Comparison of ENCODE assay signal across 7 cellular contexts in genomic region chr3:66253790-66254620, GRCh38. TPM values are rescaled to one million over a fixed set of nuclear protein-coding genes. Genes with fewer than 3 reads are reported as not detected.
DNase-seq lines count a peak whose midpoint lies in the region; TF ChIP-seq lines count a peak whose summit lies in the region.

No MANE protein-coding gene starts in this region.

- H2AFZ ChIP-seq in mammary epithelial cell (ENCODE audit: low read depth, low read length): no peak overlapping the region

- intact Hi-C loops in mammary epithelial cell (cut with micrococcal nuclease): loop anchor here (1.0 kb wide), 3 partner anchors 153 to 568 kb away; no protein-coding TSS in a partner anchor

- H3K9me3 ChIP-seq in mammary epithelial cell (replicated peaks; ENCODE audit: insufficient read depth, low read length): no peaks in the 10 kb centered on the region

- H3K4me3 ChIP-seq in GM06990 (replicated peaks; ENCODE audit: low read depth, low read length) (no peak overlapping the region), mammary epithelial cell (replicated peaks in 1 of 3; ENCODE audit: insufficient read depth in 1 of 3, low read depth in 2 of 3, low read length in 3 of 3) (no peak overlapping the region)

- H3K4me1 ChIP-seq in mammary epithelial cell (ENCODE audit: insufficient read depth, low read length): no peaks in the 10 kb centered on the region

- 60% methylated on average over 6 of the region's 6 CpGs for WGBS in mammary epithelial cell (ENCODE audit: low coverage, missing lambda C conversion rate)

- H3K36me3 ChIP-seq in GM06990 (ENCODE audit: control insufficient read depth, insufficient read depth, low read length): no peaks in the 10 kb centered on the region
- no peaks in the 10 kb centered on the region for H3K36me3 ChIP-seq in mammary epithelial cell (ENCODE audit: insufficient read depth, low read length)

- H3K27me3 ChIP-seq in GM06990 (replicated peaks; ENCODE audit: control insufficient read depth, insufficient read depth, low read length) (no peaks in the 10 kb centered on the region), mammary epithelial cell (ENCODE audit: insufficient read depth, low read length) (no peaks in the 10 kb centered on the region)

- no peak overlapping the region for H3K4me2 ChIP-seq in mammary epithelial cell (ENCODE audit: insufficient read depth, low read depth, low read length)

- BruUV-seq in mammary epithelial cell (replicated peaks; lab: Mats Ljungman, UMichigan): no TSS peak

- dilution Hi-C loops in mammary epithelial cell (cut with HindIII; ENCODE audit: low sequenced_read_pairs): no loop called here

- H4K20me1 ChIP-seq in mammary epithelial cell (ENCODE audit: insufficient read depth, low read length): no peaks in the 10 kb centered on the region

- H3K27ac Mint-ChIP-seq in activated T-cell treated with anti-CD3 and anti-CD28 coated beads, Interleukin-2, amount 50 U/mL, for 24 hours: no peak overlapping the region

- H3K4me1 Mint-ChIP-seq in activated T-cell treated with anti-CD3 and anti-CD28 coated beads, Interleukin-2, amount 50 U/mL, for 24 hours (ENCODE audit: low read depth): peaks cover 10% of the 10 kb centered on the region

- H3K36me3 Mint-ChIP-seq in activated T-cell treated with anti-CD3 and anti-CD28 coated beads, Interleukin-2, amount 50 U/mL, for 24 hours (ENCODE audit: low read depth): peaks cover 63% of the 10 kb centered on the region

- no peak overlapping the region for H3K9ac ChIP-seq in mammary epithelial cell (ENCODE audit: insufficient read depth, low read length)

- no peaks in the 10 kb centered on the region for H3K27me3 Mint-ChIP-seq in activated T-cell treated with anti-CD3 and anti-CD28 coated beads, Interleukin-2, amount 50 U/mL, for 24 hours

- TF ChIP-seq CTCF in GM06990 (IDR thresholded peaks at IDR 0.05; ENCODE audit: insufficient read depth, low read length, poor library complexity, severe bottlenecking) (peak; percentile 57), mammary epithelial cell (conservative IDR thresholded peaks at IDR 0.05 in 1 of 2, IDR thresholded peaks at IDR 0.05 in 1 of 2; ENCODE audit: extremely low read depth in 1 of 2, insufficient read depth in 1 of 2, low read depth in 1 of 2, low read length in 2 of 2) (peak; percentile 59 to 65)

- H3K4me3 Mint-ChIP-seq in activated T-cell treated with anti-CD3 and anti-CD28 coated beads, Interleukin-2, amount 50 U/mL, for 24 hours: no peak overlapping the region

- CTCF ChIA-PET in mammary epithelial cell (lab: Charles Lee; ENCODE audit: low non-redundant PET): interaction anchor here (0.5 kb wide), 2 partner anchors 18 to 569 kb away, joined by 5 to 26 read pairs; no protein-coding TSS in a partner anchor

- peak; percentile 32 for DNase-seq in GM06990 (ENCODE audit: extremely low read depth, insufficient read length)
- peak; percentile 32 for DNase-seq in LHCN-M2 (ENCODE audit: low read depth)
- peak; percentile 11 for DNase-seq in mammary epithelial cell
- DNase-seq in lung microvascular endothelial cell (ENCODE audit: low read depth in 2 of 2): peak; percentile 61 to 68
- no peak for DNase-seq in activated T-cell treated with anti-CD3 and anti-CD28 coated beads, Interleukin-2, amount 50 U/mL, for 24 hours
- DNase-seq in NCI-H2029 (lab: John Stamatoyannopoulos, UW): no peak
- DNase-seq in activated CD4-positive, alpha-beta T cell treated with anti-CD3 and anti-CD28 coated beads, Interleukin-2, amount 50 U/mL, for 48 hours: no peak

- in situ Hi-C loops in mammary epithelial cell (cut with MboI; ENCODE audit: low sequenced_read_pairs in 2 of 2): no loop called here

- H3K27ac ChIP-seq in mammary epithelial cell (ENCODE audit: insufficient read depth, low read depth, low read length): no peak overlapping the region

- no peaks in the 10 kb centered on the region for H3K9me3 Mint-ChIP-seq in activated T-cell treated with anti-CD3 and anti-CD28 coated beads, Interleukin-2, amount 50 U/mL, for 24 hours

- no peaks in the 10 kb centered on the region for H3K79me2 ChIP-seq in mammary epithelial cell (ENCODE audit: insufficient read depth, low read length)

RNA-seq across cellular contexts. Expression of gene SLC25A26, which starts 33.2 kb away (rescaled TPM):
- total RNA-seq in LHCN-M2 (2014; rRNA removed) (14.3 and 25.9 TPM in 2 replicates), mammary epithelial cell (10 to 100 TPM; 20.3 to 25.8 TPM), lung microvascular endothelial cell (11.9 and 14.6 TPM in 2 replicates)
- 21.4 TPM for polyA plus RNA-seq in LHCN-M2 (2012)
- polyA plus RNA-seq in mammary epithelial cell: 29.2 TPM
- polyA minus RNA-seq in mammary epithelial cell: 5.9 TPM

Comparison
In these comparisons a context has a peak if more than half of its experiments do, and no peak if none do; other contexts are left out.
1. DNase-seq: peak in GM06990 (single experiment), LHCN-M2 (single experiment), mammary epithelial cell (single experiment) and lung microvascular endothelial cell (2 of 2); none in activated T-cell treated with anti-CD3 and anti-CD28 coated beads, Interleukin-2, amount 50 U/mL, for 24 hours (single experiment), NCI-H2029 (single experiment) and activated CD4-positive, alpha-beta T cell treated with anti-CD3 and anti-CD28 coated beads, Interleukin-2, amount 50 U/mL, for 48 hours (0 of 2).